Comparison of ENCODE assay signal across 2 cellular contexts in the genomic region with DNA sequence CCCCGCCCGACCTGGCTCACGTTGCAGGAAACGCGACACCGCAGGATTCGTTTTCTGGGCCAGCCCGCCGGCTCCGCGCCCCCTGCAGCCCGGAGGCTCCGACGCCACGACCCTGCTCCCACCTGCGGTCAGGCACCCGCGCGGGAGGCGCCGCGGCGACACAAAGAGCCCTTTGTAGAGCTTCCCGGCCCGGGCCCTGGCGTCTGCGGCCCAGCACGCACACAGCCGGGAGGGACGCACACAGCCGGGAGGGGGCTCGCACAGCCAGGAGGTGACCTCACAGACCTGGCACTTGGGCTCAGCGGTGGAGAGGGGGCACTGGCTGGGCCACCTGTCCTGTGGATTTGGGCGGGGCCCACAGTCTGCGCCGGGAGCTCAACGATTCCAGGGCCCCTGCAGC. TPM values are rescaled to one million over a fixed set of nuclear protein-coding genes. Genes with fewer than 3 reads are reported as not detected.
"Had no signal": no experiment of that assay in that cellular context is flagged by ENCODE, and none has a peak within 500 bp of the region (broad histone marks: within the 10 kb centered on the region; RNA-seq: fewer than 3 reads in every experiment).

No MANE protein-coding gene starts in this region.

RNA-seq across cellular contexts. Expression of a gene that starts 34.4 kb away (rescaled TPM):
- total RNA-seq: HT1080 had no signal
- polyA plus RNA-seq: IMR-90 had no signal

RNA-seq across cellular contexts. Expression of a gene that starts 39.1 kb away (rescaled TPM):
- total RNA-seq: HT1080 had no signal
- polyA plus RNA-seq: IMR-90 had no signal
